ENCODE assay signal across 21 cellular contexts in the genomic region with DNA sequence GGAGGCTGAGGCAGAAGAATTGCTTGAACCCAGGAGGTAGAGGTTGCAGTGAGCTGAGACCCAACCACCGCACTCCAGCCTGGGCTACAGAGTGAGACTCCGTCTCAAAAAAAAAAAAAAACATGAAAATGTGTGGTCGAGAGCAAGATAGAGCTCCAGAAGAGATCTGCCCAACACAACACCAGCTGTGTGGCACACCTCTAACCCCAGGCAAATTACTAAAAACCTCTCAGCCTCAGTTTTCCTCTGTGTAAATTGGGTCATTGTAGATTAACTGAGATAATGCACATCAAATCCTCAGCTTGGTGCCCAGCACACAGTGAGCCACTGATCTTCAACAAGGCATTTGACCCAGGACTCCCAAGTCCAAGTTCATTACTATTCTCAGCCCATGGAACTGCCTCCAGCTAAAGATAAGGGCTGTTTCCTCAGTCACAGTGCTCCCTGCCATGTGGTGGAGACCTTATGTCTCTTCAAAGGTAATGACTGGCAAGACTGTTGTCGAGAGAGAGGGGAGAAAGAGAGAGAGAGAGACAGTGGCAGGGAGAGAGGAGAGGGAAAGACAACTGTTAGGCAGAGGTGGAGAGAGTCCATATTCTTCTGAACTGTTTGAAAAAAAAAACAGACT. TPM values are rescaled to one million over a fixed set of nuclear protein-coding genes. Genes with fewer than 3 reads are reported as not detected.
DNase-seq lines count a peak whose midpoint lies in the region; ATAC-seq, FAIRE-seq and TF ChIP-seq lines count a peak whose summit lies in the region.
"Had no signal": no experiment of that assay in that cellular context is flagged by ENCODE, and none has a peak within 500 bp of the region (broad histone marks: within the 10 kb centered on the region; RNA-seq: fewer than 3 reads in every experiment).

No MANE protein-coding gene starts in this region.

- H3K27me3 Mint-ChIP-seq in memory B cell, result no peaks in the 10 kb centered on the region
- H3K27me3 Mint-ChIP-seq: activated naive CD4-positive, alpha-beta T cell treated with anti-CD3 and anti-CD28 coated beads, Interleukin-2, amount 50 U/mL, for 24 hours; stimulated activated naive CD8-positive, alpha-beta T cell treated with anti-CD3 and anti-CD28 coated beads, Interleukin-15, Interleukin-2, amounts not matched to agents 100 ng/mL and 50 ng/mL, for 24 hours; T-helper 17 cell; type B pancreatic cell had no signal

- H3K27me3 ChIP-seq in BLaER1 treated with 17β-estradiol and CSF1 and Interleukin-3, amounts not matched to agents 10 nM and 100 nM, result no peaks in the 10 kb centered on the region
- no peaks in the 10 kb centered on the region for H3K27me3 ChIP-seq in PC-9 (ENCODE audit: insufficient read depth, low read depth)
- H3K27me3 ChIP-seq: pancreas had no signal

- no peaks in the 10 kb centered on the region for H3K36me3 Mint-ChIP-seq in memory B cell
- H3K36me3 Mint-ChIP-seq: type B pancreatic cell had no signal

- H3K27ac ChIP-seq in BLaER1 treated with 17β-estradiol and CSF1 and Interleukin-3, amounts not matched to agents 10 nM and 100 nM, result no peak overlapping the region
- no peak overlapping the region for H3K27ac ChIP-seq in PC-9
- H3K27ac ChIP-seq: HL-60, lower lobe of right lung, pancreas had no signal

- H3K9ac ChIP-seq in BLaER1 treated with 17β-estradiol and CSF1 and Interleukin-3, amounts not matched to agents 10 nM and 100 nM, result no peak overlapping the region

- no peaks in the 10 kb centered on the region for H3K79me2 ChIP-seq in PC-9 (ENCODE audit: low read depth)

- H3K4me1 Mint-ChIP-seq in memory B cell, result peaks cover 26% of the 10 kb centered on the region

- H3F3A ChIP-seq in PC-9 (ENCODE audit: insufficient read depth, low read depth), result no peaks in the 10 kb centered on the region

- H3K4me1 ChIP-seq in BLaER1 treated with 17β-estradiol and CSF1 and Interleukin-3, amounts not matched to agents 10 nM and 100 nM, result peaks cover 25 to 50% (median 45%) of the 10 kb centered on the region in 10 experiments
- no peaks in the 10 kb centered on the region for H3K4me1 ChIP-seq in PC-9 (replicated peaks; ENCODE audit: insufficient read depth)

- peak overlapping the region; percentile 56 for H3K27ac Mint-ChIP-seq in memory B cell
- H3K27ac Mint-ChIP-seq: activated naive CD4-positive, alpha-beta T cell treated with anti-CD3 and anti-CD28 coated beads, Interleukin-2, amount 50 U/mL, for 24 hours; activated T-cell treated with anti-CD3 and anti-CD28 coated beads, Interleukin-2, amount 50 U/mL, for 72 hours; stimulated activated naive CD8-positive, alpha-beta T cell treated with anti-CD3 and anti-CD28 coated beads, Interleukin-15, Interleukin-2, amounts not matched to agents 100 ng/mL and 50 ng/mL, for 24 hours; T-helper 17 cell; type B pancreatic cell had no signal

- POLR2A ChIA-PET in PC-9 (lab: Charles Lee; ENCODE audit: unreplicated experiment), result no interaction called here

- H3K4me2 ChIP-seq in BLaER1 treated with 17β-estradiol and CSF1 and Interleukin-3, amounts not matched to agents 10 nM and 100 nM, result peak overlapping the region in 10 of 11 experiments; percentile 40 to 73 (median 64); a peak in 14 of 22 replicates
- no peak overlapping the region for H3K4me2 ChIP-seq in PC-9

- CTCF ChIA-PET in PC-9 (lab: Charles Lee), result no interaction called here

- no peaks in the 10 kb centered on the region for H3K9me3 Mint-ChIP-seq in memory B cell
- H3K9me3 Mint-ChIP-seq: activated naive CD4-positive, alpha-beta T cell treated with anti-CD3 and anti-CD28 coated beads, Interleukin-2, amount 50 U/mL, for 24 hours; activated T-cell treated with anti-CD3 and anti-CD28 coated beads, Interleukin-2, amount 50 U/mL, for 72 hours; stimulated activated naive CD8-positive, alpha-beta T cell treated with anti-CD3 and anti-CD28 coated beads, Interleukin-15, Interleukin-2, amounts not matched to agents 100 ng/mL and 50 ng/mL, for 24 hours; type B pancreatic cell had no signal

- no peak overlapping the region for H3K4me3 ChIP-seq in BLaER1 treated with 17β-estradiol and CSF1 and Interleukin-3, amounts not matched to agents 10 nM and 100 nM
- no peak overlapping the region for H3K4me3 ChIP-seq in PC-9
- H3K4me3 ChIP-seq: lower lobe of right lung, pancreas had no signal

- no peaks in the 10 kb centered on the region for H3K36me3 ChIP-seq in BLaER1 treated with 17β-estradiol and CSF1 and Interleukin-3, amounts not matched to agents 10 nM and 100 nM
- H3K36me3 ChIP-seq in PC-9 (ENCODE audit: low read depth), result no peaks in the 10 kb centered on the region
- H3K36me3 ChIP-seq: lower lobe of right lung, pancreas had no signal

- H4K20me1 ChIP-seq in BLaER1 treated with 17β-estradiol and CSF1 and Interleukin-3, amounts not matched to agents 10 nM and 100 nM, result no peaks in the 10 kb centered on the region
- H4K20me1 ChIP-seq in PC-9 (ENCODE audit: insufficient read depth), result no peaks in the 10 kb centered on the region

- ATAC-seq in memory B cell (ENCODE audit: low read depth), result no peak
- no peak for ATAC-seq in HG03135 (IDR thresholded peaks at IDR 0.05; ENCODE audit: unreplicated experiment)
- ATAC-seq: activated T-cell treated with anti-CD3 and anti-CD28 coated beads, Interleukin-2, amount 50 U/mL, for 72 hours; T-helper 17 cell had no signal

- TF ChIP-seq POLR2A in GM12892 (IDR thresholded peaks at IDR 0.05; ENCODE audit: low read depth, low read length), result no peak

- no peaks in the 10 kb centered on the region for H3K9me3 ChIP-seq in BLaER1 treated with 17β-estradiol and CSF1 and Interleukin-3, amounts not matched to agents 10 nM and 100 nM (replicated peaks in 1 of 11)
- no peaks in the 10 kb centered on the region for H3K9me3 ChIP-seq in PC-9 (ENCODE audit: insufficient read depth, low read depth)
- H3K9me3 ChIP-seq: lower lobe of right lung, pancreas had no signal

- peak; percentile 48 for FAIRE-seq in GM12892 (lab: Jason Lieb, UNC)
- FAIRE-seq: pancreas had no signal

- intact Hi-C loops in PC-9 (cut with micrococcal nuclease; ENCODE audit: unreplicated experiment), result no loop called here

- H3K9me2 ChIP-seq in PC-9 (ENCODE audit: insufficient read depth), result no peaks in the 10 kb centered on the region

- peak overlapping the region; percentile 48 for H3K4me3 Mint-ChIP-seq in memory B cell
- H3K4me3 Mint-ChIP-seq: activated naive CD4-positive, alpha-beta T cell treated with anti-CD3 and anti-CD28 coated beads, Interleukin-2, amount 50 U/mL, for 24 hours; activated T-cell treated with anti-CD3 and anti-CD28 coated beads, Interleukin-2, amount 50 U/mL, for 72 hours; stimulated activated naive CD8-positive, alpha-beta T cell treated with anti-CD3 and anti-CD28 coated beads, Interleukin-15, Interleukin-2, amounts not matched to agents 100 ng/mL and 50 ng/mL, for 24 hours; T-helper 17 cell; type B pancreatic cell had no signal

- no TSS peak for BruUV-seq in PC-9 (replicated peaks; lab: Mats Ljungman, UMichigan)

- DNase-seq in GM12892 (ENCODE audit: insufficient read length) (no peak), PC-9 (no peak), memory B cell (ENCODE audit: low spot score in 2 of 2) (no peak), NCI-H82 (lab: John Stamatoyannopoulos, UW) (no peak), Ammon's horn (ENCODE audit: low spot score) (no peak), NCI-H2029 (lab: John Stamatoyannopoulos, UW) (no peak)
- DNase-seq: activated T-cell treated with anti-CD3 and anti-CD28 coated beads, Interleukin-2, amount 50 U/mL, for 72 hours; GF-D8; HCEC 1CT; KG1; lower lobe of right lung; NCI-H1105; NCI-H524 treated with DMSO at 0.1 percent for 48 hours; pancreas; T-helper 17 cell had no signal

- 0 out of 2 replicates have a peak overlapping the region, but pooled peaks have one; percentile 5 for H2AFZ ChIP-seq in PC-9

- no peak for TF ChIP-seq CTCF in PC-9 (conservative IDR thresholded peaks at IDR 0.05)

RNA-seq across cellular contexts. Expression of a gene that starts 58.1 kb away (rescaled TPM):
- 377 TPM for polyA plus RNA-seq in GM12892 (2012; ENCODE audit: missing spikeins)
- 149 and 201 TPM in 2 replicates for total RNA-seq in PC-9 (2021)
